ENCODE assay signal across 2 cellular contexts in the genomic region with DNA sequence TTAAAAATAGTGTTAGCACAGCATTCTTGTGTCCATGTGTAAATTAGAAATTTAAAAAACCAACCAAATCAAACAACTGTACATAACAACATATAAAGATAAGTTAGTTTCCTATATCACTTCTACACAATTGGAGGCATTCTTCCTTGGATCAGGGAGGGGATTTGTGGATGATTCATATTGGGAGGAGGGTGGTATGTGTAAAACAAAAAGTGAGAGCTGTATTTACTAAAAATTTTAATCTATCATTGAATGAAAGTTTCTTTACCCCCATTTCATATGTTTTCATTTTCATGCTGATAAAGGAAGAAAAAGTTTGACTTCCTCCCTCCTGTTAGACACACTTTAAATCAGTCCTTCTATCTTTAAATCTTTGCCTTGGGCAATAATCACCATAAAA.
TF ChIP-seq lines count a peak whose summit lies in the region.

No MANE protein-coding gene starts in this region.

TF ChIP-seq in IMR-90, 13 proteins besides CTCF, POLR2A, EP300 and RAD21:
- TF ChIP-seq RCOR1 (IDR thresholded peaks at IDR 0.05; ENCODE audit: insufficient replicate concordance, low read length) (no peak), CHD1 (IDR thresholded peaks at IDR 0.05; ENCODE audit: low read depth, low read length) (no peak), NFE2L2 (IDR thresholded peaks at IDR 0.05; ENCODE audit: low read depth, low read length) (no peak), MAZ (IDR thresholded peaks at IDR 0.05; ENCODE audit: borderline replicate concordance, low read depth, low read length) (no peak), MAFK (IDR thresholded peaks at IDR 0.05; ENCODE audit: low read depth, low read length) (no peak), BHLHE40 (IDR thresholded peaks at IDR 0.05; ENCODE audit: low read depth, low read length) (no peak)
- TF ChIP-seq, protein P1, sequence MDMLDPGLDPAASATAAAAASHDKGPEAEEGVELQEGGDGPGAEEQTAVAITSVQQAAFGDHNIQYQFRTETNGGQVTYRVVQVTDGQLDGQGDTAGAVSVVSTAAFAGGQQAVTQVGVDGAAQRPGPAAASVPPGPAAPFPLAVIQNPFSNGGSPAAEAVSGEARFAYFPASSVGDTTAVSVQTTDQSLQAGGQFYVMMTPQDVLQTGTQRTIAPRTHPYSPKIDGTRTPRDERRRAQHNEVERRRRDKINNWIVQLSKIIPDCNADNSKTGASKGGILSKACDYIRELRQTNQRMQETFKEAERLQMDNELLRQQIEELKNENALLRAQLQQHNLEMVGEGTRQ (IDR thresholded peaks at IDR 0.05; ENCODE audit: low read depth, low read length): no peak

TF ChIP-seq in WTC11, 78 proteins besides CTCF, POLR2A, EP300 and RAD21:
- TF ChIP-seq, protein P2, sequence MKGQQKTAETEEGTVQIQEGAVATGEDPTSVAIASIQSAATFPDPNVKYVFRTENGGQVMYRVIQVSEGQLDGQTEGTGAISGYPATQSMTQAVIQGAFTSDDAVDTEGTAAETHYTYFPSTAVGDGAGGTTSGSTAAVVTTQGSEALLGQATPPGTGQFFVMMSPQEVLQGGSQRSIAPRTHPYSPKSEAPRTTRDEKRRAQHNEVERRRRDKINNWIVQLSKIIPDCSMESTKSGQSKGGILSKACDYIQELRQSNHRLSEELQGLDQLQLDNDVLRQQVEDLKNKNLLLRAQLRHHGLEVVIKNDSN (CRISPR knock-in tag; IDR thresholded peaks at IDR 0.05): no peak
- TF ChIP-seq SP1 (CRISPR knock-in tag; conservative IDR thresholded peaks at IDR 0.05) (no peak), E2F5 (CRISPR knock-in tag; IDR thresholded peaks at IDR 0.05) (no peak), FOXJ3 (CRISPR knock-in tag; IDR thresholded peaks at IDR 0.05; ENCODE audit: borderline replicate concordance) (no peak), ZNF416 (CRISPR knock-in tag; IDR thresholded peaks at IDR 0.05) (no peak), JAZF1 (CRISPR knock-in tag; IDR thresholded peaks at IDR 0.05) (no peak), ZNF232 (CRISPR knock-in tag; IDR thresholded peaks at IDR 0.05) (no peak), SMAD4 (CRISPR knock-in tag; IDR thresholded peaks at IDR 0.05) (no peak), NR2C2 (CRISPR knock-in tag; IDR thresholded peaks at IDR 0.05) (no peak), MYBL2 (CRISPR knock-in tag; IDR thresholded peaks at IDR 0.05) (no peak)
- TF ChIP-seq, protein P3, sequence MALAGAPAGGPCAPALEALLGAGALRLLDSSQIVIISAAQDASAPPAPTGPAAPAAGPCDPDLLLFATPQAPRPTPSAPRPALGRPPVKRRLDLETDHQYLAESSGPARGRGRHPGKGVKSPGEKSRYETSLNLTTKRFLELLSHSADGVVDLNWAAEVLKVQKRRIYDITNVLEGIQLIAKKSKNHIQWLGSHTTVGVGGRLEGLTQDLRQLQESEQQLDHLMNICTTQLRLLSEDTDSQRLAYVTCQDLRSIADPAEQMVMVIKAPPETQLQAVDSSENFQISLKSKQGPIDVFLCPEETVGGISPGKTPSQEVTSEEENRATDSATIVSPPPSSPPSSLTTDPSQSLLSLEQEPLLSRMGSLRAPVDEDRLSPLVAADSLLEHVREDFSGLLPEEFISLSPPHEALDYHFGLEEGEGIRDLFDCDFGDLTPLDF (CRISPR knock-in tag; IDR thresholded peaks at IDR 0.05): no peak
